ENCODE assay signal across 1 cellular context in genomic region chr9:130927338-130927737, GRCh38.
TF ChIP-seq lines count a peak whose summit lies in the region.

No MANE protein-coding gene starts in this region.

TF ChIP-seq in K562, 482 proteins besides CTCF, POLR2A, EP300 and RAD21 (continued from another document):
- peak; percentile 65; the same call in 1 of the 2 replicates for TF ChIP-seq STAT6 (CRISPR knock-in tag; IDR thresholded peaks at IDR 0.05)
- TF ChIP-seq PKNOX1 (IDR thresholded peaks at IDR 0.05), result no peak
- 0 out of 2 replicates have a peak, but pooled peaks have one; percentile 13 for TF ChIP-seq HMGXB4 (CRISPR knock-in tag; IDR thresholded peaks at IDR 0.05)
- no peak for TF ChIP-seq CSDE1 (IDR thresholded peaks at IDR 0.05)
- TF ChIP-seq ERF (CRISPR knock-in tag; IDR thresholded peaks at IDR 0.05), result no peak
- TF ChIP-seq SIN3A (IDR thresholded peaks at IDR 0.05; ENCODE audit: borderline replicate concordance in 2 of 2, control insufficient read depth in 1 of 2, low read depth in 2 of 2, low read length in 2 of 2), result 0 out of 4 replicates have a peak, but pooled peaks of 1 of the 2 experiments have one; percentile 29
- TF ChIP-seq JUND (IDR thresholded peaks at IDR 0.05; ENCODE audit: borderline replicate concordance, low read depth, low read length), result 0 out of 2 replicates have a peak, but pooled peaks have one; percentile 8
- no peak for TF ChIP-seq JUND (tag; IDR thresholded peaks at IDR 0.05; ENCODE audit: borderline replicate concordance, low read depth, low read length)
- TF ChIP-seq ZFP36 (IDR thresholded peaks at IDR 0.05; ENCODE audit: low read depth, low read length, partially characterized antibody), result peak; percentile 57
- TF ChIP-seq ZNF717 (CRISPR knock-in tag; IDR thresholded peaks at IDR 0.05), result no peak
- 0 out of 2 replicates have a peak, but pooled peaks have one; percentile 31 for TF ChIP-seq ZKSCAN1 (IDR thresholded peaks at IDR 0.05; ENCODE audit: low read depth, low read length)
